ENCODE assay signal across 1 cellular context in the genomic region with DNA sequence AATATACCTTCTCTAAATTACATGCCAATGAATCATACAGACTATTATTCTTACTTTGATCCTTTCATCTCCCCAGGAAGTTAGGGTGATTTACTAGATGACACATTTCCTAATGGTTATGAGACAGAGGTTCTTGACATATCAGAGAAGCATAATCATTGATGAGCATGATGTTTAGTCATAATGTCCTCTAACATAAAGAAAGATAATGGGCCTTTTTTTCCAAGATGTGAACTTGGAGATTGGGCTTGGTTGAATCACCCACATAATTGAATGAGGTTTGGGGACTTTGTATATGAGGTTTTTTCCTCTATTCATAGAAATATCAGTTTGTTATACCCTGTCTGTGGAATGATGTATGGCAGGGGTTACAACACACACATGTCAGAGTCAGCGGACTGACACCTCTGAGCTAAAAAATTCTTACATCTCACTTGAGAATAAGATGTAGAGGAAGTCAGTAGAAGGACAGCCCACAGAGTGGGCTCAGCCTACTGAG.
A peak's percentile ranks its signal among the peaks of the same experiment; 100 is the strongest.
TF ChIP-seq lines count a peak whose summit lies in the region.

No MANE protein-coding gene starts in this region.

TF ChIP-seq in HEK293, 187 proteins besides CTCF, POLR2A, EP300 and RAD21 (continued from another document and continues in another):
- no peak for TF ChIP-seq TSHZ1 (tag by site-specific recombination; IDR thresholded peaks at IDR 0.05; ENCODE audit: borderline replicate concordance)
- TF ChIP-seq ZEB2 (tag by site-specific recombination; IDR thresholded peaks at IDR 0.05): 0 out of 2 replicates have a peak, but pooled peaks have one; percentile 33
- no peak for TF ChIP-seq IKZF3 (tag by site-specific recombination; IDR thresholded peaks at IDR 0.05)
- no peak for TF ChIP-seq ZNF518A (tag by site-specific recombination; conservative IDR thresholded peaks at IDR 0.05; ENCODE audit: low read depth)
- 0 out of 2 replicates have a peak, but pooled peaks have one; percentile 20 for TF ChIP-seq ZNF362 (tag by site-specific recombination; IDR thresholded peaks at IDR 0.05)
- TF ChIP-seq, protein P1, sequence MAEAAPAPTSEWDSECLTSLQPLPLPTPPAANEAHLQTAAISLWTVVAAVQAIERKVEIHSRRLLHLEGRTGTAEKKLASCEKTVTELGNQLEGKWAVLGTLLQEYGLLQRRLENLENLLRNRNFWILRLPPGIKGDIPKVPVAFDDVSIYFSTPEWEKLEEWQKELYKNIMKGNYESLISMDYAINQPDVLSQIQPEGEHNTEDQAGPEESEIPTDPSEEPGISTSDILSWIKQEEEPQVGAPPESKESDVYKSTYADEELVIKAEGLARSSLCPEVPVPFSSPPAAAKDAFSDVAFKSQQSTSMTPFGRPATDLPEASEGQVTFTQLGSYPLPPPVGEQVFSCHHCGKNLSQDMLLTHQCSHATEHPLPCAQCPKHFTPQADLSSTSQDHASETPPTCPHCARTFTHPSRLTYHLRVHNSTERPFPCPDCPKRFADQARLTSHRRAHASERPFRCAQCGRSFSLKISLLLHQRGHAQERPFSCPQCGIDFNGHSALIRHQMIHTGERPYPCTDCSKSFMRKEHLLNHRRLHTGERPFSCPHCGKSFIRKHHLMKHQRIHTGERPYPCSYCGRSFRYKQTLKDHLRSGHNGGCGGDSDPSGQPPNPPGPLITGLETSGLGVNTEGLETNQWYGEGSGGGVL (tag by site-specific recombination; IDR thresholded peaks at IDR 0.05): peak; percentile 25; the same call in 1 of the 2 replicates
- no peak for TF ChIP-seq ZNF223 (tag by site-specific recombination; IDR thresholded peaks at IDR 0.05)
- TF ChIP-seq MEIS1 (CRISPR knock-in tag; IDR thresholded peaks at IDR 0.05; ENCODE audit: borderline replicate concordance): 0 out of 2 replicates have a peak, but pooled peaks have one; percentile 30
- no peak for TF ChIP-seq ZNF433 (tag by site-specific recombination; IDR thresholded peaks at IDR 0.05; ENCODE audit: low read depth)
- TF ChIP-seq ZNF138 (tag by site-specific recombination; IDR thresholded peaks at IDR 0.05; ENCODE audit: borderline replicate concordance): no peak
- no peak for TF ChIP-seq ZNF596 (tag by site-specific recombination; IDR thresholded peaks at IDR 0.05)
- no peak for TF ChIP-seq ZNF837 (tag by site-specific recombination; IDR thresholded peaks at IDR 0.05)
- TF ChIP-seq GLI2 (tag by site-specific recombination; IDR thresholded peaks at IDR 0.05; ENCODE audit: borderline replicate concordance, low read depth): no peak
- TF ChIP-seq ZFP3 (tag by site-specific recombination; IDR thresholded peaks at IDR 0.05; ENCODE audit: low read depth): no peak
- TF ChIP-seq ZNF280D (tag by site-specific recombination; IDR thresholded peaks at IDR 0.05): no peak
- no peak for TF ChIP-seq GLIS2 (tag by site-specific recombination; IDR thresholded peaks at IDR 0.05)
- no peak for TF ChIP-seq ZNF785 (tag by site-specific recombination; IDR thresholded peaks at IDR 0.05)
- no peak for TF ChIP-seq KLF1 (tag by site-specific recombination; IDR thresholded peaks at IDR 0.05)
- no peak for TF ChIP-seq ZNF184 (tag by site-specific recombination; IDR thresholded peaks at IDR 0.05)
- no peak for TF ChIP-seq PRDM10 (tag by site-specific recombination; IDR thresholded peaks at IDR 0.05)
- no peak for TF ChIP-seq ZNF19 (tag by site-specific recombination; IDR thresholded peaks at IDR 0.05; ENCODE audit: low read depth)
- TF ChIP-seq HOXC10 (CRISPR knock-in tag; IDR thresholded peaks at IDR 0.05): no peak
- no peak for TF ChIP-seq ZNF391 (tag by site-specific recombination; IDR thresholded peaks at IDR 0.05; ENCODE audit: borderline replicate concordance, low read depth)
- no peak for TF ChIP-seq ZNF513 (tag by site-specific recombination; IDR thresholded peaks at IDR 0.05)
- TF ChIP-seq, protein P2, sequence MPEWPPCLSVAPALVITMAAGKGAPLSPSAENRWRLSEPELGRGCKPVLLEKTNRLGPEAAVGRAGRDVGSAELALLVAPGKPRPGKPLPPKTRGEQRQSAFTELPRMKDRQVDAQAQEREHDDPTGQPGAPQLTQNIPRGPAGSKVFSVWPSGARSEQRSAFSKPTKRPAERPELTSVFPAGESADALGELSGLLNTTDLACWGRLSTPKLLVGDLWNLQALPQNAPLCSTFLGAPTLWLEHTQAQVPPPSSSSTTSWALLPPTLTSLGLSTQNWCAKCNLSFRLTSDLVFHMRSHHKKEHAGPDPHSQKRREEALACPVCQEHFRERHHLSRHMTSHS (tag by site-specific recombination; IDR thresholded peaks at IDR 0.05): no peak
- 0 out of 2 replicates have a peak, but pooled peaks have one; percentile 14 for TF ChIP-seq ZNF394 (tag by site-specific recombination; IDR thresholded peaks at IDR 0.05; ENCODE audit: borderline replicate concordance)
- TF ChIP-seq ZNF175 (tag by site-specific recombination; IDR thresholded peaks at IDR 0.05): no peak
- no peak for TF ChIP-seq ZIC2 (tag by site-specific recombination; IDR thresholded peaks at IDR 0.05)
- TF ChIP-seq ZNF660 (tag by site-specific recombination; IDR thresholded peaks at IDR 0.05): 0 out of 2 replicates have a peak, but pooled peaks have one; percentile 24
